1 cellular context compared by ENCODE assay signal in the genomic region with DNA sequence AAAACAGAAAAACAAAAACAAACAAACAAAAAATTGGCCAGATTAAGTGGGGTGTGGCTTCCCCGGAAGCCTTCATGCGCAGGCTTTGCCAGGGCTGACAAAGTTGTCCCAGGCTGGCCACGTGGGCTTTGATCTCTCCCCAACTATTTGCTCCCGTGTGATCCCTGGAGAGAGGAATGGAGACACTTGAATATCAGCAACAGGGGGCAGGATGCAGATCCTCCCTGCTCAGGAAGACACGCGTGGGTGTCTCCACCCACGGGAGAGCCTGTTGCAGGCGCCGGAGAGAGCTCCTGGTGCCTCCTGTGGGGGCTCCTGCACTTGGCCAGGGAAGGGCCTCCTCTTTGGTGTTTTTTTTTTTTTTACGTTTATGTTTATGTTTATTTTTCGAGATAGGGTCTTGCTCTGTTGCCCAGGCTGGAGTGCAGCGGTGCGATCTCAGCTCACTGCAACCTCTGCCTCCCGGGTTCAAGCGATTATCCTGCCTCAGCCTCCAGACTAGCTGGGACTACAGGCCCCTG.
TF ChIP-seq lines count a peak whose summit lies in the region.

No MANE protein-coding gene starts in this region.

TF ChIP-seq in WTC11, 78 proteins besides CTCF, POLR2A, EP300 and RAD21 (continued from another document):
- TF ChIP-seq, protein P1, sequence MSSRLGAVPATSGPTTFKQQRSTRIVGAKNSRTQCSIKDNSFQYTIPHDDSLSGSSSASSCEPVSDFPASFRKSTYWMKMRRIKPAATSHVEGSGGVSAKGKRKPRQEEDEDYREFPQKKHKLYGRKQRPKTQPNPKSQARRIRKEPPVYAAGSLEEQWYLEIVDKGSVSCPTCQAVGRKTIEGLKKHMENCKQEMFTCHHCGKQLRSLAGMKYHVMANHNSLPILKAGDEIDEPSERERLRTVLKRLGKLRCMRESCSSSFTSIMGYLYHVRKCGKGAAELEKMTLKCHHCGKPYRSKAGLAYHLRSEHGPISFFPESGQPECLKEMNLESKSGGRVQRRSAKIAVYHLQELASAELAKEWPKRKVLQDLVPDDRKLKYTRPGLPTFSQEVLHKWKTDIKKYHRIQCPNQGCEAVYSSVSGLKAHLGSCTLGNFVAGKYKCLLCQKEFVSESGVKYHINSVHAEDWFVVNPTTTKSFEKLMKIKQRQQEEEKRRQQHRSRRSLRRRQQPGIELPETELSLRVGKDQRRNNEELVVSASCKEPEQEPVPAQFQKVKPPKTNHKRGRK (CRISPR knock-in tag; IDR thresholded peaks at IDR 0.05; ENCODE audit: borderline replicate concordance): no peak
- TF ChIP-seq ZNF416 (CRISPR knock-in tag; IDR thresholded peaks at IDR 0.05): no peak
- TF ChIP-seq ZNF138 (CRISPR knock-in tag; conservative IDR thresholded peaks at IDR 0.05): no peak
- TF ChIP-seq, protein P2, sequence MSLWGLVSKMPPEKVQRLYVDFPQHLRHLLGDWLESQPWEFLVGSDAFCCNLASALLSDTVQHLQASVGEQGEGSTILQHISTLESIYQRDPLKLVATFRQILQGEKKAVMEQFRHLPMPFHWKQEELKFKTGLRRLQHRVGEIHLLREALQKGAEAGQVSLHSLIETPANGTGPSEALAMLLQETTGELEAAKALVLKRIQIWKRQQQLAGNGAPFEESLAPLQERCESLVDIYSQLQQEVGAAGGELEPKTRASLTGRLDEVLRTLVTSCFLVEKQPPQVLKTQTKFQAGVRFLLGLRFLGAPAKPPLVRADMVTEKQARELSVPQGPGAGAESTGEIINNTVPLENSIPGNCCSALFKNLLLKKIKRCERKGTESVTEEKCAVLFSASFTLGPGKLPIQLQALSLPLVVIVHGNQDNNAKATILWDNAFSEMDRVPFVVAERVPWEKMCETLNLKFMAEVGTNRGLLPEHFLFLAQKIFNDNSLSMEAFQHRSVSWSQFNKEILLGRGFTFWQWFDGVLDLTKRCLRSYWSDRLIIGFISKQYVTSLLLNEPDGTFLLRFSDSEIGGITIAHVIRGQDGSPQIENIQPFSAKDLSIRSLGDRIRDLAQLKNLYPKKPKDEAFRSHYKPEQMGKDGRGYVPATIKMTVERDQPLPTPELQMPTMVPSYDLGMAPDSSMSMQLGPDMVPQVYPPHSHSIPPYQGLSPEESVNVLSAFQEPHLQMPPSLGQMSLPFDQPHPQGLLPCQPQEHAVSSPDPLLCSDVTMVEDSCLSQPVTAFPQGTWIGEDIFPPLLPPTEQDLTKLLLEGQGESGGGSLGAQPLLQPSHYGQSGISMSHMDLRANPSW (CRISPR knock-in tag; conservative IDR thresholded peaks at IDR 0.05; ENCODE audit: low read depth): no peak
- TF ChIP-seq, protein P3, sequence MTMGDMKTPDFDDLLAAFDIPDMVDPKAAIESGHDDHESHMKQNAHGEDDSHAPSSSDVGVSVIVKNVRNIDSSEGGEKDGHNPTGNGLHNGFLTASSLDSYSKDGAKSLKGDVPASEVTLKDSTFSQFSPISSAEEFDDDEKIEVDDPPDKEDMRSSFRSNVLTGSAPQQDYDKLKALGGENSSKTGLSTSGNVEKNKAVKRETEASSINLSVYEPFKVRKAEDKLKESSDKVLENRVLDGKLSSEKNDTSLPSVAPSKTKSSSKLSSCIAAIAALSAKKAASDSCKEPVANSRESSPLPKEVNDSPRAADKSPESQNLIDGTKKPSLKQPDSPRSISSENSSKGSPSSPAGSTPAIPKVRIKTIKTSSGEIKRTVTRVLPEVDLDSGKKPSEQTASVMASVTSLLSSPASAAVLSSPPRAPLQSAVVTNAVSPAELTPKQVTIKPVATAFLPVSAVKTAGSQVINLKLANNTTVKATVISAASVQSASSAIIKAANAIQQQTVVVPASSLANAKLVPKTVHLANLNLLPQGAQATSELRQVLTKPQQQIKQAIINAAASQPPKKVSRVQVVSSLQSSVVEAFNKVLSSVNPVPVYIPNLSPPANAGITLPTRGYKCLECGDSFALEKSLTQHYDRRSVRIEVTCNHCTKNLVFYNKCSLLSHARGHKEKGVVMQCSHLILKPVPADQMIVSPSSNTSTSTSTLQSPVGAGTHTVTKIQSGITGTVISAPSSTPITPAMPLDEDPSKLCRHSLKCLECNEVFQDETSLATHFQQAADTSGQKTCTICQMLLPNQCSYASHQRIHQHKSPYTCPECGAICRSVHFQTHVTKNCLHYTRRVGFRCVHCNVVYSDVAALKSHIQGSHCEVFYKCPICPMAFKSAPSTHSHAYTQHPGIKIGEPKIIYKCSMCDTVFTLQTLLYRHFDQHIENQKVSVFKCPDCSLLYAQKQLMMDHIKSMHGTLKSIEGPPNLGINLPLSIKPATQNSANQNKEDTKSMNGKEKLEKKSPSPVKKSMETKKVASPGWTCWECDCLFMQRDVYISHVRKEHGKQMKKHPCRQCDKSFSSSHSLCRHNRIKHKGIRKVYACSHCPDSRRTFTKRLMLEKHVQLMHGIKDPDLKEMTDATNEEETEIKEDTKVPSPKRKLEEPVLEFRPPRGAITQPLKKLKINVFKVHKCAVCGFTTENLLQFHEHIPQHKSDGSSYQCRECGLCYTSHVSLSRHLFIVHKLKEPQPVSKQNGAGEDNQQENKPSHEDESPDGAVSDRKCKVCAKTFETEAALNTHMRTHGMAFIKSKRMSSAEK (CRISPR knock-in tag; IDR thresholded peaks at IDR 0.05; ENCODE audit: borderline replicate concordance): no peak
